In genomic region chr5:53397845-53398244, GRCh38 we compare ENCODE assay signal across 13 cellular contexts.
DNase-seq lines count a peak whose midpoint lies in the region; ATAC-seq and TF ChIP-seq lines count a peak whose summit lies in the region.
"Had no signal": no experiment of that assay in that cellular context is flagged by ENCODE, and none has a peak within 500 bp of the region (broad histone marks: within the 10 kb centered on the region; RNA-seq: fewer than 3 reads in every experiment).

No MANE protein-coding gene starts in this region.

- dilution Hi-C loops in IMR-90 (cut with HindIII; ENCODE audit: low sequenced_read_pairs, unreplicated experiment), result no loop called here

- no peaks in the 10 kb centered on the region for H3K27me3 ChIP-seq in IMR-90 (ENCODE audit: control insufficient read depth, insufficient read depth, low read length)
- H3K27me3 ChIP-seq in left lung, result no peaks in the 10 kb centered on the region
- H3K27me3 ChIP-seq: suprapubic skin had no signal

- in situ Hi-C loops in IMR-90 (cut with MboI; ENCODE audit: low sequenced_read_pairs), result no loop called here

- H4K20me1 ChIP-seq in IMR-90 (ENCODE audit: insufficient read depth, low read length), result no peaks in the 10 kb centered on the region

- H3K4me1 Mint-ChIP-seq in chondrocyte (ENCODE audit: low read depth), result peaks cover 23% of the 10 kb centered on the region
- H3K4me1 Mint-ChIP-seq in mesothelial cell of epicardium, result no peaks in the 10 kb centered on the region

- WGBS in IMR-90 (ENCODE audit: extremely low coverage in 2 of 2, insufficient read length in 1 of 2), 2 experiments, result no CpG with 5 or more reads among the region's 2 CpGs

- peak overlapping the region; percentile 93 for H3K27ac Mint-ChIP-seq in chondrocyte (ENCODE audit: unreplicated experiment)
- H3K27ac Mint-ChIP-seq in mesothelial cell of epicardium, result no peak overlapping the region
- H3K27ac Mint-ChIP-seq: activated T-cell treated with anti-CD3 and anti-CD28 coated beads, Interleukin-2, amount 50 U/mL, for 24 hours had no signal

- no peak for TF ChIP-seq POLR2A in IMR-90 (IDR thresholded peaks at IDR 0.05; ENCODE audit: low read depth, low read length)

- peak overlapping the region; percentile 77; the same call in 1 of the 2 replicates for H3K56ac ChIP-seq in IMR-90 (ENCODE audit: extremely low read depth, insufficient read depth, low read length)

- peak overlapping the region; percentile 95 for H3K4ac ChIP-seq in IMR-90 (ENCODE audit: low read depth, low read length)

- H4K91ac ChIP-seq in IMR-90 (ENCODE audit: insufficient read depth, low read depth, low read length), result peak overlapping the region; percentile 97

- peak overlapping the region; percentile 91 to 94 for H4K8ac ChIP-seq in IMR-90 (ENCODE audit: low read depth in 2 of 2, low read length in 2 of 2)

- no peak overlapping the region for H3K4me3 Mint-ChIP-seq in chondrocyte (ENCODE audit: unreplicated experiment)
- no peak overlapping the region for H3K4me3 Mint-ChIP-seq in mesothelial cell of epicardium
- H3K4me3 Mint-ChIP-seq: activated T-cell treated with anti-CD3 and anti-CD28 coated beads, Interleukin-2, amount 50 U/mL, for 24 hours had no signal

- peak overlapping the region; percentile 95 for H4K5ac ChIP-seq in IMR-90 (ENCODE audit: low read depth, low read length)

- H3K27me3 Mint-ChIP-seq in chondrocyte (ENCODE audit: low read depth), result no peaks in the 10 kb centered on the region
- H3K27me3 Mint-ChIP-seq in mesothelial cell of epicardium (ENCODE audit: low read depth), result no peaks in the 10 kb centered on the region

- H2BK120ac ChIP-seq in IMR-90 (ENCODE audit: low read depth, low read length), result peak overlapping the region; percentile 93

- H3K9me1 ChIP-seq in IMR-90 (ENCODE audit: insufficient read depth, low read length), result 0 out of 2 replicates have a peak, but pooled peaks cover 2% of the 10 kb centered on the region

- H3K9me3 ChIP-seq in IMR-90 (ENCODE audit: control insufficient read depth, insufficient read depth, low read length) (no peaks in the 10 kb centered on the region), left lung (no peaks in the 10 kb centered on the region)
- H3K9me3 ChIP-seq: psoas muscle, suprapubic skin had no signal

- peak overlapping the region; percentile 77 for H2AFZ ChIP-seq in IMR-90 (replicated peaks; ENCODE audit: low read length, poor library complexity)

- peak; percentile 48 for DNase-seq in AG08395 (ENCODE audit: low spot score)
- DNase-seq in IMR-90, result peak; percentile 90
- DNase-seq in chondrocyte (ENCODE audit: low spot score), result no peak
- peak in 1 of 2 donors; percentile 34 for DNase-seq in left lung
- no peak for DNase-seq in activated CD8-positive, alpha-beta memory T cell treated with anti-CD3 and anti-CD28 coated beads for 24 hours
- DNase-seq in activated naive CD4-positive, alpha-beta T cell treated with Interleukin-2 at 50 U/mL for 16 hours, result no peak
- DNase-seq in mesothelial cell of epicardium (ENCODE audit: low spot score in 2 of 2, unreplicated experiment in 2 of 2), result no peak
- DNase-seq: activated T-cell treated with anti-CD3 and anti-CD28 coated beads, Interleukin-2, amount 50 U/mL, for 24 hours; NCI-H2029 had no signal

- 0 out of 4 replicates have a peak, but pooled peaks cover 0 to 4% of the 10 kb centered on the region in 2 experiments for H3K79me1 ChIP-seq in IMR-90 (ENCODE audit: low read depth in 1 of 2, low read length in 2 of 2)

- H3K23ac ChIP-seq in IMR-90 (ENCODE audit: low read depth, low read length), result peak overlapping the region; percentile 79

- peak overlapping the region; percentile 98 for H2AK5ac ChIP-seq in IMR-90 (ENCODE audit: low read depth, low read length)

- peak overlapping the region; percentile 95; the same call in 2 of the 3 replicates for H2BK15ac ChIP-seq in IMR-90 (ENCODE audit: low read depth, low read length)

- peak overlapping the region; percentile 79; the same call in 1 of the 2 replicates for H3K9ac ChIP-seq in IMR-90 (ENCODE audit: low read depth, low read length)

- TF ChIP-seq CTCF in IMR-90 (conservative IDR thresholded peaks at IDR 0.05; ENCODE audit: low read depth, low read length), result no peak
- TF ChIP-seq CTCF in chondrocyte (IDR thresholded peaks at IDR 0.05), result no peak
- TF ChIP-seq CTCF in left lung (IDR thresholded peaks at IDR 0.05), result no peak
- no peak for TF ChIP-seq CTCF in mesothelial cell of epicardium (IDR thresholded peaks at IDR 0.05; ENCODE audit: unreplicated experiment)

- ATAC-seq in IMR-90 (ENCODE audit: low read depth), result peak; percentile 83
- peak; percentile 32 for ATAC-seq in left lung
- ATAC-seq in GM21723 (IDR thresholded peaks at IDR 0.05; ENCODE audit: unreplicated experiment), result no peak
- ATAC-seq: psoas muscle had no signal

- H3K27ac ChIP-seq in IMR-90 (ENCODE audit: insufficient read depth, low read length) (peak overlapping the region; percentile 84), left lung (no peak overlapping the region)
- H3K27ac ChIP-seq: psoas muscle, suprapubic skin had no signal

- POLR2A ChIA-PET in IMR-90 (lab: Charles Lee; ENCODE audit: unreplicated experiment), result no interaction called here

- H3K36me3 Mint-ChIP-seq in chondrocyte (ENCODE audit: low read depth) (peaks cover 3% of the 10 kb centered on the region), mesothelial cell of epicardium (no peaks in the 10 kb centered on the region)

- H3K36me3 ChIP-seq in IMR-90 (ENCODE audit: control insufficient read depth, insufficient read depth, low read length), result no peaks in the 10 kb centered on the region
- no peaks in the 10 kb centered on the region for H3K36me3 ChIP-seq in left lung
- H3K36me3 ChIP-seq: suprapubic skin had no signal

- peak overlapping the region; percentile 97 for H3K18ac ChIP-seq in IMR-90 (ENCODE audit: low read depth, low read length)

- H3K14ac ChIP-seq in IMR-90 (replicated peaks; ENCODE audit: low read depth, low read length), result peak overlapping the region; percentile 95

- H3K4me1 ChIP-seq in IMR-90 (ENCODE audit: control insufficient read depth, insufficient read depth, low read length), result peaks cover 8% of the 10 kb centered on the region
- H3K4me1 ChIP-seq in left lung, result no peaks in the 10 kb centered on the region
- H3K4me1 ChIP-seq: psoas muscle, suprapubic skin had no signal

- H3K9me3 Mint-ChIP-seq in chondrocyte (ENCODE audit: low read depth), result peaks cover 12% of the 10 kb centered on the region
- peaks cover 6% of the 10 kb centered on the region for H3K9me3 Mint-ChIP-seq in mesothelial cell of epicardium
- H3K9me3 Mint-ChIP-seq: activated T-cell treated with anti-CD3 and anti-CD28 coated beads, Interleukin-2, amount 50 U/mL, for 24 hours had no signal

- H3K4me2 ChIP-seq in IMR-90 (ENCODE audit: low read depth, low read length), result 0 out of 2 replicates have a peak overlapping the region, but pooled peaks have one; percentile 20

- peak overlapping the region; percentile 88 for H2BK20ac ChIP-seq in IMR-90 (ENCODE audit: low read depth, low read length)

- H2BK5ac ChIP-seq in IMR-90 (ENCODE audit: low read depth, low read length, poor library complexity, severe bottlenecking), result peak overlapping the region; percentile 96

- no peak for TF ChIP-seq RAD21 in IMR-90 (IDR thresholded peaks at IDR 0.05; ENCODE audit: low read length)

- intact Hi-C loops in IMR-90 (cut with micrococcal nuclease), result no loop called here
- intact Hi-C loops in left lung (cut with DNase I), result no loop called here

- CTCF ChIA-PET in IMR-90 (lab: Yijun Ruan, JAX), result no interaction called here

- BruUV-seq in IMR-90 (replicated peaks; lab: Mats Ljungman, UMichigan), result no TSS peak

- H2AK9ac ChIP-seq in IMR-90 (replicated peaks; ENCODE audit: low read depth, low read length, poor library complexity), result no peak overlapping the region

- H3K4me3 ChIP-seq in IMR-90 (ENCODE audit: insufficient read depth, low read depth, low read length), result no peak overlapping the region
- no peak overlapping the region for H3K4me3 ChIP-seq in left lung
- H3K4me3 ChIP-seq: lung, psoas muscle, suprapubic skin had no signal

TF ChIP-seq in IMR-90, 13 proteins besides CTCF, POLR2A, EP300 and RAD21:
- TF ChIP-seq BHLHE40 (IDR thresholded peaks at IDR 0.05; ENCODE audit: low read depth, low read length), result peak; percentile 46; the same call in 1 of the 2 replicates
- TF ChIP-seq MAZ (IDR thresholded peaks at IDR 0.05; ENCODE audit: borderline replicate concordance, low read depth, low read length), result peak; percentile 30; the same call in 1 of the 2 replicates
- no peak for TF ChIP-seq CHD1 (IDR thresholded peaks at IDR 0.05; ENCODE audit: low read depth, low read length)
- no peak for TF ChIP-seq MAFK (IDR thresholded peaks at IDR 0.05; ENCODE audit: low read depth, low read length)
- no peak for TF ChIP-seq RCOR1 (IDR thresholded peaks at IDR 0.05; ENCODE audit: insufficient replicate concordance, low read length)
- TF ChIP-seq FOS (IDR thresholded peaks at IDR 0.05; ENCODE audit: low read depth, low read length), result no peak
- TF ChIP-seq CEBPB (IDR thresholded peaks at IDR 0.05; ENCODE audit: low read depth, low read length), result no peak
- no peak for TF ChIP-seq NFE2L2 (IDR thresholded peaks at IDR 0.05; ENCODE audit: low read depth, low read length)
- TF ChIP-seq USF2 (IDR thresholded peaks at IDR 0.05; ENCODE audit: low read depth, low read length), result peak; percentile 76
- TF ChIP-seq MXI1 (IDR thresholded peaks at IDR 0.05; ENCODE audit: borderline replicate concordance, low read depth, low read length), result no peak
- no peak for TF ChIP-seq RFX5 (IDR thresholded peaks at IDR 0.05; ENCODE audit: low read depth, low read length)
- TF ChIP-seq ELK1 (IDR thresholded peaks at IDR 0.05; ENCODE audit: borderline replicate concordance, low read depth, low read length), result no peak

Comparison
In these comparisons a context has a peak if more than half of its experiments do, and no peak if none do; other contexts are left out.
1. DNase-seq: peak in AG08395 (single experiment) and IMR-90 (single experiment); none in chondrocyte (single experiment), activated CD8-positive, alpha-beta memory T cell treated with anti-CD3 and anti-CD28 coated beads for 24 hours (single experiment), activated naive CD4-positive, alpha-beta T cell treated with Interleukin-2 at 50 U/mL for 16 hours (single experiment) and mesothelial cell of epicardium (0 of 2).